ENCODE assay signal across 2 cellular contexts in the genomic region with DNA sequence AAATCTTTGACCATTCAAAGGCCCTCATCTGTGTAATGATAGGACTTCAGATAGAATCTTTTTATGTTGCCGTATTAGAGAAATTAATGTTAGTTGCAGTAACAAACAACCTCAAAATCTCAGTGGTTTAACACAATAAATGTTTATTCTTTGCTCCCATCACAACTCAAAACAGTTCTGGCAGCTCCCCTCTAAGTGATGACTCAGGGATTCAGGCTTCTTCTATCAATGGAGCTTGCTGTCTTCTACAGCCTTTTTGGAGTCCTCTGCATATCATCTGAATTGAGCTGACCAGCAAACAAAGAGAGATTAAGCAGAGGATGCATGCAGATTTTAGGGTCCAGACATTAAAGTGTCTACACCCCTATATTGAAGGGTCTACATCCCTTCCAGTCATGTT.
TF ChIP-seq lines count a peak whose summit lies in the region.

No MANE protein-coding gene starts in this region.

TF ChIP-seq in A549, 52 proteins besides CTCF, POLR2A, EP300 and RAD21:
- no peak for TF ChIP-seq ZC3H11A (IDR thresholded peaks at IDR 0.05)
- no peak for TF ChIP-seq GATA3 (IDR thresholded peaks at IDR 0.05; ENCODE audit: borderline replicate concordance)
- no peak for TF ChIP-seq POLR2AphosphoS2 (conservative IDR thresholded peaks at IDR 0.05; ENCODE audit: low read length)
- TF ChIP-seq FOXS1 (CRISPR knock-in tag; IDR thresholded peaks at IDR 0.05), result no peak
- no peak for TF ChIP-seq RARB (CRISPR knock-in tag; IDR thresholded peaks at IDR 0.05)
- TF ChIP-seq MAFK (IDR thresholded peaks at IDR 0.05; ENCODE audit: partially characterized antibody), result peak; percentile 68
- no peak for TF ChIP-seq CBX2 (IDR thresholded peaks at IDR 0.05; ENCODE audit: borderline replicate concordance, low read depth)
TF ChIP-seq in A549: peak in this region for 1.

TF ChIP-seq in H1, 55 proteins besides CTCF, POLR2A, EP300 and RAD21:
- TF ChIP-seq RNF2 (IDR thresholded peaks at IDR 0.05; ENCODE audit: borderline replicate concordance, low read depth, low read length, missing control alignments, poor library complexity, severe bottlenecking) (no peak), TAF1 (IDR thresholded peaks at IDR 0.05; ENCODE audit: low read depth, low read length) (no peak)
- TF ChIP-seq, protein P1, sequence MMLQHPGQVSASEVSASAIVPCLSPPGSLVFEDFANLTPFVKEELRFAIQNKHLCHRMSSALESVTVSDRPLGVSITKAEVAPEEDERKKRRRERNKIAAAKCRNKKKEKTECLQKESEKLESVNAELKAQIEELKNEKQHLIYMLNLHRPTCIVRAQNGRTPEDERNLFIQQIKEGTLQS (IDR thresholded peaks at IDR 0.05; ENCODE audit: insufficient read depth, low read depth, low read length), result no peak
